In the genomic region with DNA sequence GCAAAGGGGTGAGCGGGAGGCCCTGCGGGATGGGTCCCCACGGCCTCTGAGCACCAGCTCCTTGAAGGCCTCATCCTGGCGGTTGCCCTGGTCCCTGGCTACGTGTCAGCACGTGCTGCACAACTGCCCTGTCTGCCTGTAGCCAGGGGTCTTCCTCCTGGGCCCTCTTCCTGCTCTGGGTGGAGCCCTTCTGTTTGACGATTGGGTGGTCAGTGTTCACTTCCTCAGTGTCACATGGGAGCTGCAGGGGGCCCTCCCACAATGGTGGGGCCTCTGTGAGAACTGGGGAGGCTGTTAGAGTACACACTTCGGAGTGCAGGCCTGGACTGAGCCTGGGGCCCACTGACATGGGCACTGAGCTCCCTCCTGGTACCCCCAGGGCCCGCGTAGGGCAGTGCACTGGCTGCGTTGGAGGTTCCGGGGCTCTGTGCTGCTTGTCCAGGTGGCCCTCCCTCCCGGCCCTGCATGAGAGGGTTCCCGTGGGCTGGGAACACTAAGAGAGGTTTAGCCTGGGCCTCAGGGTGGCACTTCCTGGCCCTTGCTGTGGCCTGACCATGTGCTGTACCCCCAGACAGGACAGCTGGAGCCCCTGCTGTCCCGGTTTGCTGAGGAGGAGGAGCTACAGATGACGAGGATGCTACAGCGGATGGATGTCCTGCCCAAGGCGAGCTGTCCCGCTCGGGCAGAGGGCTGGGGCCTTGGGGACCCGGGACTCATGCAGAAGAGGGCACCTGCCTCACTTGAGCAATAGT, we compare ENCODE assay signal across 1 cellular context.
TF ChIP-seq lines count a peak whose summit lies in the region.

No MANE protein-coding gene starts in this region.

TF ChIP-seq in K562, 482 proteins besides CTCF, POLR2A, EP300 and RAD21 (continued from another document):
- TF ChIP-seq, protein P1, sequence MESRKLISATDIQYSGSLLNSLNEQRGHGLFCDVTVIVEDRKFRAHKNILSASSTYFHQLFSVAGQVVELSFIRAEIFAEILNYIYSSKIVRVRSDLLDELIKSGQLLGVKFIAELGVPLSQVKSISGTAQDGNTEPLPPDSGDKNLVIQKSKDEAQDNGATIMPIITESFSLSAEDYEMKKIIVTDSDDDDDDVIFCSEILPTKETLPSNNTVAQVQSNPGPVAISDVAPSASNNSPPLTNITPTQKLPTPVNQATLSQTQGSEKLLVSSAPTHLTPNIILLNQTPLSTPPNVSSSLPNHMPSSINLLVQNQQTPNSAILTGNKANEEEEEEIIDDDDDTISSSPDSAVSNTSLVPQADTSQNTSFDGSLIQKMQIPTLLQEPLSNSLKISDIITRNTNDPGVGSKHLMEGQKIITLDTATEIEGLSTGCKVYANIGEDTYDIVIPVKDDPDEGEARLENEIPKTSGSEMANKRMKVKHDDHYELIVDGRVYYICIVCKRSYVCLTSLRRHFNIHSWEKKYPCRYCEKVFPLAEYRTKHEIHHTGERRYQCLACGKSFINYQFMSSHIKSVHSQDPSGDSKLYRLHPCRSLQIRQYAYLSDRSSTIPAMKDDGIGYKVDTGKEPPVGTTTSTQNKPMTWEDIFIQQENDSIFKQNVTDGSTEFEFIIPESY (CRISPR knock-in tag; IDR thresholded peaks at IDR 0.05), result no peak
- no peak for TF ChIP-seq RBM34 (IDR thresholded peaks at IDR 0.05; ENCODE audit: borderline replicate concordance, insufficient read depth, low read length)
- peak; percentile 55 for TF ChIP-seq BHLHE40 (IDR thresholded peaks at IDR 0.05; ENCODE audit: low read length)
- no peak for TF ChIP-seq MYC (IDR thresholded peaks at IDR 0.05; ENCODE audit: low read depth, low read length)
- no peak for TF ChIP-seq MYC (CRISPR knock-in tag; IDR thresholded peaks at IDR 0.05; ENCODE audit: borderline replicate concordance, low read depth)
- TF ChIP-seq EWSR1 (IDR thresholded peaks at IDR 0.05; ENCODE audit: borderline replicate concordance, low read depth, partially characterized antibody), result no peak
- no peak for TF ChIP-seq HDAC2 (IDR thresholded peaks at IDR 0.05)
- no peak for TF ChIP-seq HDGF (IDR thresholded peaks at IDR 0.05)
- no peak for TF ChIP-seq RB1 (IDR thresholded peaks at IDR 0.05; ENCODE audit: low read depth)
